ENCODE assay signal across 8 cellular contexts in the genomic region with DNA sequence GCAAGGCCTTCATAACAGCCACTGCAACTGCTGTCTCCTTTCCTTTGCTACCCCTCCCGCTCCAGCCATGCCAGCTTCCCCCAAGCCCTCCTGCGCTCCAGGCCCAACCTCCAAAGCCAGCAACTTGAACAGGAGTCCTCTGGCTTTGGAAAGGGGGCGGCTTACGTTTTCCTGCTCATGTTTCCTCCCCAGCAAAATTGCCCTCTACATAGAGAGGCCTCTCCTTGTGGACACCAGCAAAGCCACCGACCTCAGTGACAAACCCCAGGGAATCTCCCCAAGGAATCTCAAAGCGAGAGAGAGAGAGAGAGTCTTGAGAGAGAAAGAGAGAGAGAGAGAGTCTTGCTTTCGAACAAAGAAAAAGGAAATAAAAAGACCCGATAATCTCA. TPM values are rescaled to one million over a fixed set of nuclear protein-coding genes. Genes with fewer than 3 reads are reported as not detected.
A peak's percentile ranks its signal among the peaks of the same experiment; 100 is the strongest.
DNase-seq lines count a peak whose midpoint lies in the region; ATAC-seq, FAIRE-seq and TF ChIP-seq lines count a peak whose summit lies in the region.

No MANE protein-coding gene starts in this region.

- no peaks in the 10 kb centered on the region for H3K27me3 ChIP-seq in endothelial cell of umbilical vein (ENCODE audit: control insufficient read depth in 2 of 2, insufficient read depth in 2 of 2, low read length in 2 of 2)

- H3K4me3 ChIP-seq in endothelial cell of umbilical vein (replicated peaks in 1 of 3; ENCODE audit: insufficient read depth in 1 of 3, low read depth in 1 of 3, low read length in 3 of 3): peak overlapping the region in 1 of 3 experiments; percentile 99

- peaks cover 37% of the 10 kb centered on the region for H3K79me2 ChIP-seq in endothelial cell of umbilical vein (ENCODE audit: control insufficient read depth, insufficient read depth, low read length)

- no peaks in the 10 kb centered on the region for H4K20me1 ChIP-seq in endothelial cell of umbilical vein (replicated peaks; ENCODE audit: control insufficient read depth, extremely low read depth, insufficient read depth, low read length)

- intact Hi-C loops in endothelial cell of umbilical vein (cut with micrococcal nuclease): loop anchor here (1.0 to 5.0 kb wide), 5 partner anchors 17 to 115 kb away; a partner anchor contains a TSS

- no peaks in the 10 kb centered on the region for H3K9me3 ChIP-seq in endothelial cell of umbilical vein (replicated peaks; ENCODE audit: control insufficient read depth, insufficient read depth, low read length)

- H3K4me3 Mint-ChIP-seq in nephron progenitor cell: peak overlapping the region; percentile 99

- H3K4me1 Mint-ChIP-seq in nephron progenitor cell: peaks cover 53% of the 10 kb centered on the region

- peak; percentile 52 for DNase-seq in NCI-H2029 (lab: John Stamatoyannopoulos, UW)
- no peak for DNase-seq in NCI-H2029 treated with DMSO at 0.1 percent for 48 hours (lab: John Stamatoyannopoulos, UW)
- DNase-seq in RWPE1 (ENCODE audit: low spot score): no peak
- no peak for DNase-seq in endothelial cell of umbilical vein (ENCODE audit: low read depth, low spot score)
- peak; percentile 16 for DNase-seq in nephron progenitor cell
- no peak for DNase-seq in pons (ENCODE audit: low spot score)
- DNase-seq in mesenteric fat pad (ENCODE audit: low spot score): no peak

- H3K36me3 ChIP-seq in endothelial cell of umbilical vein (ENCODE audit: control insufficient read depth in 2 of 2, extremely low read depth in 1 of 2, insufficient read depth in 2 of 2, low read length in 2 of 2): peaks cover 0 to 15% of the 10 kb centered on the region in 2 experiments

- H3K27ac ChIP-seq in RWPE1 (peak overlapping the region; percentile 84), endothelial cell of umbilical vein (ENCODE audit: insufficient read depth, low read depth, low read length) (peak overlapping the region; percentile 92)

- peak; percentile 13 for ATAC-seq in HG02763 (IDR thresholded peaks at IDR 0.05; ENCODE audit: unreplicated experiment)

- dilution Hi-C loops in endothelial cell of umbilical vein (cut with MboI; ENCODE audit: extremely low pct_ligation_motif_present, low sequenced_read_pairs): no loop called here

- FAIRE-seq in endothelial cell of umbilical vein (lab: Jason Lieb, UNC): no peak

- no peaks in the 10 kb centered on the region for H3K9me1 ChIP-seq in endothelial cell of umbilical vein (replicated peaks; ENCODE audit: control insufficient read depth, extremely low read depth, insufficient read depth, low read length)

- peaks cover 3% of the 10 kb centered on the region for H3K27me3 Mint-ChIP-seq in nephron progenitor cell (ENCODE audit: low read depth, poor library complexity)

- H3K9ac ChIP-seq in endothelial cell of umbilical vein (replicated peaks; ENCODE audit: extremely low read depth, insufficient read depth, low read length): peak overlapping the region; percentile 99

- no peaks in the 10 kb centered on the region for H3K9me3 Mint-ChIP-seq in nephron progenitor cell

- H3K36me3 Mint-ChIP-seq in nephron progenitor cell (ENCODE audit: low read depth): peaks cover 32% of the 10 kb centered on the region

- H2AFZ ChIP-seq in endothelial cell of umbilical vein (ENCODE audit: low read depth, low read length): peak overlapping the region; percentile 97

- POLR2A ChIA-PET in RWPE1 (lab: Yijun Ruan, JAX; ENCODE audit: low non-redundant PET) (no interaction called here), endothelial cell of umbilical vein (lab: Charles Lee) (no interaction called here)

- H3K4me1 ChIP-seq in endothelial cell of umbilical vein (ENCODE audit: control insufficient read depth, extremely low read depth, insufficient read depth, low read length): peaks cover 20% of the 10 kb centered on the region

- CTCF ChIA-PET in RWPE1 (lab: Yijun Ruan, JAX) (interaction anchor here (0.7 kb wide), 1 partner anchor 33 kb away, joined by 3 read pairs; no protein-coding TSS in a partner anchor), endothelial cell of umbilical vein (lab: Charles Lee) (interaction anchor here (2.0 kb wide), 1 partner anchor 116 kb away, joined by 10 read pairs; no protein-coding TSS in a partner anchor)

- peak overlapping the region; percentile 77 for H3K4me2 ChIP-seq in endothelial cell of umbilical vein (ENCODE audit: insufficient read depth, low read length)

- no peak for TF ChIP-seq POLR2A in endothelial cell of umbilical vein (IDR thresholded peaks at IDR 0.05; ENCODE audit: low read depth, low read length)

- TF ChIP-seq CTCF in RWPE1 (conservative IDR thresholded peaks at IDR 0.05; ENCODE audit: low read depth) (no peak), endothelial cell of umbilical vein (IDR thresholded peaks at IDR 0.05; ENCODE audit: extremely low read depth in 1 of 2, insufficient read depth in 1 of 2, low read depth in 1 of 2, low read length in 2 of 2) (no peak), nephron progenitor cell (IDR thresholded peaks at IDR 0.05) (no peak)

- BruUV-seq in endothelial cell of umbilical vein (replicated peaks; lab: Mats Ljungman, UMichigan): no TSS peak

- peak overlapping the region; percentile 49 for H3K27ac Mint-ChIP-seq in nephron progenitor cell

TF ChIP-seq in endothelial cell of umbilical vein, 7 proteins besides CTCF, POLR2A, EP300 and RAD21:
- TF ChIP-seq POLR2AphosphoS5 (IDR thresholded peaks at IDR 0.05; ENCODE audit: insufficient read depth, low read depth, low read length) (no peak), MYC (IDR thresholded peaks at IDR 0.05; ENCODE audit: low read depth, low read length) (no peak), GATA2 (IDR thresholded peaks at IDR 0.05; ENCODE audit: insufficient read depth, insufficient read length, low read depth, low read length) (no peak), JUN (IDR thresholded peaks at IDR 0.05; ENCODE audit: borderline replicate concordance, insufficient read depth, insufficient read length, low read depth) (no peak), EZH2 (IDR thresholded peaks at IDR 0.05; ENCODE audit: borderline replicate concordance, low read depth, low read length, severe bottlenecking) (no peak), FOS (IDR thresholded peaks at IDR 0.05; ENCODE audit: borderline replicate concordance, insufficient read depth, low read length) (no peak)
- TF ChIP-seq, protein P1, sequence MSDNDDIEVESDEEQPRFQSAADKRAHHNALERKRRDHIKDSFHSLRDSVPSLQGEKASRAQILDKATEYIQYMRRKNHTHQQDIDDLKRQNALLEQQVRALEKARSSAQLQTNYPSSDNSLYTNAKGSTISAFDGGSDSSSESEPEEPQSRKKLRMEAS (IDR thresholded peaks at IDR 0.05; ENCODE audit: insufficient read depth, insufficient read length): no peak

RNA-seq across cellular contexts. Expression of a gene that starts 0.4 kb away (rescaled TPM):
- total RNA-seq in endothelial cell of umbilical vein: 23.4 and 25.1 TPM in 2 replicates
- polyA plus RNA-seq in endothelial cell of umbilical vein: 26.3 and 31.9 TPM in 2 replicates
- 29.5 and 32.1 TPM in 2 replicates for polyA plus RNA-seq in endothelial cell of umbilical vein (2011; cell fraction: cytosol; rRNA removed)
- 62.1 and 68.7 TPM in 2 replicates for polyA plus RNA-seq in endothelial cell of umbilical vein (2011; cell fraction: nucleus; rRNA removed)
- polyA plus RNA-seq in endothelial cell of umbilical vein (2012): 21.3 and 25.6 TPM in 2 replicates
- 29.3 and 39.5 TPM in 2 replicates for polyA minus RNA-seq in endothelial cell of umbilical vein
- 3.9 TPM for polyA minus RNA-seq in endothelial cell of umbilical vein (2011; cell fraction: cytosol; rRNA and poly(A)+ RNA removed)
- 18.5 and 20.2 TPM in 2 replicates for polyA minus RNA-seq in endothelial cell of umbilical vein (2011; cell fraction: nucleus; rRNA and poly(A)+ RNA removed)
- 19.9 TPM for total RNA-seq in mesenteric fat pad

RNA-seq across cellular contexts. Expression of a gene that starts 17.1 kb away (rescaled TPM):
- total RNA-seq in endothelial cell of umbilical vein (7.5 and 10.9 TPM in 2 replicates), mesenteric fat pad (13.0 TPM)
- 5.9 and 8.1 TPM in 2 replicates for polyA plus RNA-seq in endothelial cell of umbilical vein
- polyA plus RNA-seq in endothelial cell of umbilical vein (2011; cell fraction: cytosol; rRNA removed): 8.5 and 9.0 TPM in 2 replicates
- polyA plus RNA-seq in endothelial cell of umbilical vein (2011; cell fraction: nucleus; rRNA removed): 29.1 and 32.3 TPM in 2 replicates
- polyA plus RNA-seq in endothelial cell of umbilical vein (2012): 9.6 and 11.4 TPM in 2 replicates
- polyA minus RNA-seq in endothelial cell of umbilical vein: 15.9 and 27.7 TPM in 2 replicates
- polyA minus RNA-seq in endothelial cell of umbilical vein (2011; cell fraction: cytosol; rRNA and poly(A)+ RNA removed): 8.6 TPM
- 11.5 and 12.1 TPM in 2 replicates for polyA minus RNA-seq in endothelial cell of umbilical vein (2011; cell fraction: nucleus; rRNA and poly(A)+ RNA removed)

RNA-seq across cellular contexts. Expression of a gene that starts 42.7 kb away (rescaled TPM):
- total RNA-seq in endothelial cell of umbilical vein (not detected in 2 replicates), mesenteric fat pad (not detected)
- polyA plus RNA-seq in endothelial cell of umbilical vein: not detected in 2 replicates
- polyA plus RNA-seq in endothelial cell of umbilical vein (2011; cell fraction: cytosol; rRNA removed): not detected in 2 replicates
- not detected in 2 replicates for polyA plus RNA-seq in endothelial cell of umbilical vein (2011; cell fraction: nucleus; rRNA removed)
- not detected in 2 replicates for polyA plus RNA-seq in endothelial cell of umbilical vein (2012)
- polyA minus RNA-seq in endothelial cell of umbilical vein: not detected in 2 replicates
- polyA minus RNA-seq in endothelial cell of umbilical vein (2011; cell fraction: cytosol; rRNA and poly(A)+ RNA removed): not detected
- not detected in 2 replicates for polyA minus RNA-seq in endothelial cell of umbilical vein (2011; cell fraction: nucleus; rRNA and poly(A)+ RNA removed)

RNA-seq across cellular contexts. Expression of a gene that starts 55.3 kb away (rescaled TPM):
- 9.0 and 12.1 TPM in 2 replicates for total RNA-seq in endothelial cell of umbilical vein
- 6.8 and 7.6 TPM in 2 replicates for polyA plus RNA-seq in endothelial cell of umbilical vein
- polyA plus RNA-seq in endothelial cell of umbilical vein (2011; cell fraction: cytosol; rRNA removed): 7.5 and 7.8 TPM in 2 replicates
- polyA plus RNA-seq in endothelial cell of umbilical vein (2011; cell fraction: nucleus; rRNA removed): 33.7 and 33.9 TPM in 2 replicates
- polyA plus RNA-seq in endothelial cell of umbilical vein (2012): 8.8 and 10.9 TPM in 2 replicates
- 26.7 and 31.1 TPM in 2 replicates for polyA minus RNA-seq in endothelial cell of umbilical vein
- polyA minus RNA-seq in endothelial cell of umbilical vein (2011; cell fraction: cytosol; rRNA and poly(A)+ RNA removed): 4.3 TPM
- polyA minus RNA-seq in endothelial cell of umbilical vein (2011; cell fraction: nucleus; rRNA and poly(A)+ RNA removed): 6.7 and 9.7 TPM in 2 replicates
- total RNA-seq in mesenteric fat pad: 15.4 TPM

Comparison
In these comparisons a context has a peak if more than half of its experiments do, and no peak if none do; other contexts are left out.
1. DNase-seq: peak in NCI-H2029 (single experiment) and nephron progenitor cell (single experiment); none in NCI-H2029 treated with DMSO at 0.1 percent for 48 hours (single experiment), RWPE1 (single experiment), endothelial cell of umbilical vein (single experiment), pons (single experiment) and mesenteric fat pad (single experiment).